ENCODE assay signal across 8 cellular contexts in genomic region chr12:10395390-10395998, GRCh38. TPM values are rescaled to one million over a fixed set of nuclear protein-coding genes. Genes with fewer than 3 reads are reported as not detected.
DNase-seq lines count a peak whose midpoint lies in the region; ATAC-seq, FAIRE-seq and TF ChIP-seq lines count a peak whose summit lies in the region.
"Had no signal": no experiment of that assay in that cellular context is flagged by ENCODE, and none has a peak within 500 bp of the region (broad histone marks: within the 10 kb centered on the region; RNA-seq: fewer than 3 reads in every experiment).

No MANE protein-coding gene starts in this region.

- no peak overlapping the region for H3K14ac ChIP-seq in mesenchymal stem cell (ENCODE audit: low read length in 2 of 2)

- H3K27me3 Mint-ChIP-seq in MCF 10A (ENCODE audit: insufficient read depth, unreplicated experiment) = no peaks in the 10 kb centered on the region

- no peak overlapping the region for H2BK15ac ChIP-seq in mesenchymal stem cell (ENCODE audit: low read depth, poor library complexity, severe bottlenecking)

- no peak overlapping the region for H4K8ac ChIP-seq in mesenchymal stem cell (ENCODE audit: low read length)

- H2BK5ac ChIP-seq in mesenchymal stem cell (ENCODE audit: low read depth, low read length, poor library complexity, severe bottlenecking) = no peak overlapping the region

- peak overlapping the region; percentile 99 for H3K27ac Mint-ChIP-seq in MCF 10A (ENCODE audit: low read depth, unreplicated experiment)
- H3K27ac Mint-ChIP-seq: activated naive CD4-positive, alpha-beta T cell treated with anti-CD3 and anti-CD28 coated beads, Interleukin-2, amount 50 U/mL, for 72 hours had no signal

- no peaks in the 10 kb centered on the region for H3K36me3 ChIP-seq in mesenchymal stem cell (ENCODE audit: control insufficient read depth in 1 of 2, insufficient read depth in 2 of 2, low read depth in 1 of 2, low read length in 2 of 2)

- H3K4me3 Mint-ChIP-seq in MCF 10A (ENCODE audit: unreplicated experiment) = peak overlapping the region; percentile 68

- H3K9ac ChIP-seq in mesenchymal stem cell (ENCODE audit: low read length) = peak overlapping the region; percentile 80

- H3K4me1 ChIP-seq in mesenchymal stem cell (ENCODE audit: control insufficient read depth, insufficient read depth, low read depth, low read length) = peaks cover 4% of the 10 kb centered on the region

- no peaks in the 10 kb centered on the region for H3K79me1 ChIP-seq in mesenchymal stem cell (replicated peaks; ENCODE audit: low read length, poor library complexity, severe bottlenecking)

- BruUV-seq in MCF 10A (replicated peaks; lab: Mats Ljungman, UMichigan) = TSS peak; percentile 82

- TF ChIP-seq POLR2A in GM18505 (IDR thresholded peaks at IDR 0.05; ENCODE audit: borderline replicate concordance, extremely low read depth, insufficient read depth, insufficient read length) = no peak

- H3K4me1 Mint-ChIP-seq in MCF 10A (ENCODE audit: insufficient read depth, unreplicated experiment) = peaks cover 31% of the 10 kb centered on the region

- no peak overlapping the region for H2AFZ ChIP-seq in mesenchymal stem cell (ENCODE audit: low read depth, low read length)

- peaks cover 8% of the 10 kb centered on the region for H3K36me3 Mint-ChIP-seq in MCF 10A (ENCODE audit: insufficient read depth, unreplicated experiment)
- H3K36me3 Mint-ChIP-seq: activated naive CD4-positive, alpha-beta T cell treated with anti-CD3 and anti-CD28 coated beads, Interleukin-2, amount 50 U/mL, for 72 hours had no signal

- peak; percentile 91 for DNase-seq in NCI-H2029 (lab: John Stamatoyannopoulos, UW)
- DNase-seq in MCF 10A (ENCODE audit: unreplicated experiment) = peak; percentile 93
- peak; percentile 89 for DNase-seq in mesenchymal stem cell
- DNase-seq in germinal center (ENCODE audit: low spot score) = no peak
- no peak for DNase-seq in frontal cortex (ENCODE audit: low spot score in 2 of 2)

- H3K23ac ChIP-seq in mesenchymal stem cell (ENCODE audit: low read length in 2 of 2) = no peak overlapping the region

- 51% methylated on average over 5 of the region's 6 CpGs for WGBS in mesenchymal stem cell

- CTCF ChIA-PET in MCF 10A (lab: Yijun Ruan, JAX) = interaction anchor here (0.6 to 2.9 kb wide), 3 partner anchors 30 to 822 kb away, joined by 3 to 19 read pairs (median 3); no protein-coding TSS in a partner anchor

- ATAC-seq in GM18505 (IDR thresholded peaks at IDR 0.05; ENCODE audit: unreplicated experiment) (peak; percentile 83), HG02623 (IDR thresholded peaks at IDR 0.05; ENCODE audit: unreplicated experiment) (peak; percentile 80)

- no peaks in the 10 kb centered on the region for H3K27me3 ChIP-seq in mesenchymal stem cell (ENCODE audit: control insufficient read depth in 1 of 2, insufficient read depth in 1 of 2, low read length in 2 of 2)

- no peak overlapping the region for H2BK120ac ChIP-seq in mesenchymal stem cell (ENCODE audit: low read depth, low read length)

- H2BK12ac ChIP-seq in mesenchymal stem cell (ENCODE audit: low read length in 2 of 2) = no peak overlapping the region

- H3K9me3 ChIP-seq in mesenchymal stem cell (ENCODE audit: control insufficient read depth, low read length) = no peaks in the 10 kb centered on the region

- H3K4me3 ChIP-seq in mesenchymal stem cell (ENCODE audit: insufficient read depth in 1 of 2, low read depth in 1 of 2, low read length in 2 of 2) = no peak overlapping the region

- peak overlapping the region; percentile 95 for H3K27ac ChIP-seq in mesenchymal stem cell (ENCODE audit: low read length, poor library complexity, severe bottlenecking)

- POLR2A ChIA-PET in MCF 10A (lab: Yijun Ruan, JAX) = interaction anchor here (1.0 to 6.3 kb wide), 7 partner anchors 10 to 183 kb away, joined by 3 to 135 read pairs (median 5); partner anchors contain the start of genes GABARAPL1 and KLRC3

- H3K18ac ChIP-seq in mesenchymal stem cell (ENCODE audit: low read depth in 1 of 2, low read length in 2 of 2) = no peak overlapping the region

- H3K9me3 Mint-ChIP-seq in MCF 10A (ENCODE audit: unreplicated experiment) = no peaks in the 10 kb centered on the region
- H3K9me3 Mint-ChIP-seq: activated naive CD4-positive, alpha-beta T cell treated with anti-CD3 and anti-CD28 coated beads, Interleukin-2, amount 50 U/mL, for 72 hours had no signal

- no peak overlapping the region for H3K4ac ChIP-seq in mesenchymal stem cell (ENCODE audit: low read depth in 1 of 2, low read length in 2 of 2)

- no peak overlapping the region for H4K91ac ChIP-seq in mesenchymal stem cell (ENCODE audit: low read length)

- H2AK5ac ChIP-seq in mesenchymal stem cell (ENCODE audit: low read length, severe bottlenecking) = no peak overlapping the region

- intact Hi-C loops in MCF 10A (cut with micrococcal nuclease) = loop anchor here (2.0 kb wide), 1 partner anchor 31 kb away; no protein-coding TSS in a partner anchor

- no peak for TF ChIP-seq CTCF in MCF 10A (IDR thresholded peaks at IDR 0.05; ENCODE audit: unreplicated experiment)

- no peak for FAIRE-seq in frontal cortex (lab: Jason Lieb, UNC)

- H3K4me2 ChIP-seq in mesenchymal stem cell (ENCODE audit: low read length, poor library complexity, severe bottlenecking) = no peak overlapping the region

RNA-seq across cellular contexts. Expression of gene KLRK1, which starts 5.7 kb away (rescaled TPM):
- 0.54 and 2.3 TPM in 2 replicates for total RNA-seq in MCF 10A (2022)
- 0.06 TPM for polyA plus RNA-seq in mesenchymal stem cell (2013, experiment 1 of 2)
- 0.05 TPM for polyA plus RNA-seq in mesenchymal stem cell (2013, experiment 2 of 2)
- total RNA-seq in frontal cortex = 0.82 TPM

RNA-seq across cellular contexts. Expression of gene KLRC4, which starts 14.1 kb away (rescaled TPM):
- 0.66 and 0.84 TPM in 2 replicates for total RNA-seq in MCF 10A (2022)
- polyA plus RNA-seq in mesenchymal stem cell (2013, experiment 1 of 2) = not detected
- polyA plus RNA-seq in mesenchymal stem cell (2013, experiment 2 of 2) = not detected
- total RNA-seq in frontal cortex = not detected

RNA-seq across cellular contexts. Expression of gene KLRC3, which starts 24.9 kb away (rescaled TPM):
- 0.81 and 2.3 TPM in 2 replicates for total RNA-seq in MCF 10A (2022)
- polyA plus RNA-seq in mesenchymal stem cell (2013, experiment 1 of 2) = 0.10 TPM
- polyA plus RNA-seq in mesenchymal stem cell (2013, experiment 2 of 2) = 0.18 TPM
- total RNA-seq in frontal cortex = 2.9 TPM
- total RNA-seq: activated naive CD4-positive, alpha-beta T cell treated with anti-CD3 and anti-CD28 coated beads, Interleukin-2, amount 50 U/mL, for 72 hours had no signal

RNA-seq across cellular contexts. Expression of gene KLRC2, which starts 40.3 kb away (rescaled TPM):
- total RNA-seq in MCF 10A (2022) = 1.9 and 5.2 TPM in 2 replicates
- 0.06 TPM for polyA plus RNA-seq in mesenchymal stem cell (2013, experiment 1 of 2)
- not detected for polyA plus RNA-seq in mesenchymal stem cell (2013, experiment 2 of 2)
- 2.0 TPM for total RNA-seq in frontal cortex

RNA-seq across cellular contexts. Expression of gene KLRC1, which starts 57.7 kb away (rescaled TPM):
- total RNA-seq in MCF 10A (2022) (not detected in 2 replicates), frontal cortex (not detected)
- polyA plus RNA-seq in mesenchymal stem cell (2013, experiment 1 of 2) = not detected
- polyA plus RNA-seq in mesenchymal stem cell (2013, experiment 2 of 2) = not detected

Comparison
In these comparisons a context has a peak if more than half of its experiments do, and no peak if none do; other contexts are left out.
1. DNase-seq: peak in NCI-H2029 (single experiment), MCF 10A (single experiment) and mesenchymal stem cell (single experiment); none in germinal center (single experiment) and frontal cortex (0 of 2).